Comparison of ENCODE assay signal across 1 cellular context in the genomic region with DNA sequence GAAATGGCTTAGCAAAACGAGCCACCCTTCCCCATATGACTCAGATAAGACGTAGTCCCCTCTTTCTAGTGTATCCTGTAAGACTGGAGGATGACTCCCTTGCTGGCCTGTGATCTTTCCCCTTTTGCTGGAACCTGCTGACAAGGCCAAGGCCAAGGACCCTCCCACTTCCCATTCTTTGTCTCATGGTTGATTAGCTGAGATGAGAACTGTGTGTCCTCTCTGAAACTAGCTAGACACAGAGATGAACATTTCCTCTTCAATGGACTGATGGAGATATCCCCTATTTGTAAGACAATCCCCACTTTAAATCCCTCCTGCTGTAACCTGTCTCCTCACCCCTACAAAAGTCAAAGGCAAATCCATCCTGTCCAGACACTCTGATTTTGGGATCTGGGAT.
TF ChIP-seq lines count a peak whose summit lies in the region.

No MANE protein-coding gene starts in this region.

TF ChIP-seq in A549, 52 proteins besides CTCF, POLR2A, EP300 and RAD21 (continued from another document):
- TF ChIP-seq, protein P1, sequence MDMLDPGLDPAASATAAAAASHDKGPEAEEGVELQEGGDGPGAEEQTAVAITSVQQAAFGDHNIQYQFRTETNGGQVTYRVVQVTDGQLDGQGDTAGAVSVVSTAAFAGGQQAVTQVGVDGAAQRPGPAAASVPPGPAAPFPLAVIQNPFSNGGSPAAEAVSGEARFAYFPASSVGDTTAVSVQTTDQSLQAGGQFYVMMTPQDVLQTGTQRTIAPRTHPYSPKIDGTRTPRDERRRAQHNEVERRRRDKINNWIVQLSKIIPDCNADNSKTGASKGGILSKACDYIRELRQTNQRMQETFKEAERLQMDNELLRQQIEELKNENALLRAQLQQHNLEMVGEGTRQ (IDR thresholded peaks at IDR 0.05), result no peak
- TF ChIP-seq CHD4 (IDR thresholded peaks at IDR 0.05; ENCODE audit: borderline replicate concordance), result no peak
- TF ChIP-seq, protein P2, sequence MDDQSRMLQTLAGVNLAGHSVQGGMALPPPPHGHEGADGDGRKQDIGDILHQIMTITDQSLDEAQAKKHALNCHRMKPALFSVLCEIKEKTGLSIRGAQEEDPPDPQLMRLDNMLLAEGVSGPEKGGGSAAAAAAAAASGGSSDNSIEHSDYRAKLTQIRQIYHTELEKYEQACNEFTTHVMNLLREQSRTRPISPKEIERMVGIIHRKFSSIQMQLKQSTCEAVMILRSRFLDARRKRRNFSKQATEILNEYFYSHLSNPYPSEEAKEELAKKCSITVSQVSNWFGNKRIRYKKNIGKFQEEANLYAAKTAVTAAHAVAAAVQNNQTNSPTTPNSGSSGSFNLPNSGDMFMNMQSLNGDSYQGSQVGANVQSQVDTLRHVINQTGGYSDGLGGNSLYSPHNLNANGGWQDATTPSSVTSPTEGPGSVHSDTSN (IDR thresholded peaks at IDR 0.05), result no peak
- TF ChIP-seq, protein P3, sequence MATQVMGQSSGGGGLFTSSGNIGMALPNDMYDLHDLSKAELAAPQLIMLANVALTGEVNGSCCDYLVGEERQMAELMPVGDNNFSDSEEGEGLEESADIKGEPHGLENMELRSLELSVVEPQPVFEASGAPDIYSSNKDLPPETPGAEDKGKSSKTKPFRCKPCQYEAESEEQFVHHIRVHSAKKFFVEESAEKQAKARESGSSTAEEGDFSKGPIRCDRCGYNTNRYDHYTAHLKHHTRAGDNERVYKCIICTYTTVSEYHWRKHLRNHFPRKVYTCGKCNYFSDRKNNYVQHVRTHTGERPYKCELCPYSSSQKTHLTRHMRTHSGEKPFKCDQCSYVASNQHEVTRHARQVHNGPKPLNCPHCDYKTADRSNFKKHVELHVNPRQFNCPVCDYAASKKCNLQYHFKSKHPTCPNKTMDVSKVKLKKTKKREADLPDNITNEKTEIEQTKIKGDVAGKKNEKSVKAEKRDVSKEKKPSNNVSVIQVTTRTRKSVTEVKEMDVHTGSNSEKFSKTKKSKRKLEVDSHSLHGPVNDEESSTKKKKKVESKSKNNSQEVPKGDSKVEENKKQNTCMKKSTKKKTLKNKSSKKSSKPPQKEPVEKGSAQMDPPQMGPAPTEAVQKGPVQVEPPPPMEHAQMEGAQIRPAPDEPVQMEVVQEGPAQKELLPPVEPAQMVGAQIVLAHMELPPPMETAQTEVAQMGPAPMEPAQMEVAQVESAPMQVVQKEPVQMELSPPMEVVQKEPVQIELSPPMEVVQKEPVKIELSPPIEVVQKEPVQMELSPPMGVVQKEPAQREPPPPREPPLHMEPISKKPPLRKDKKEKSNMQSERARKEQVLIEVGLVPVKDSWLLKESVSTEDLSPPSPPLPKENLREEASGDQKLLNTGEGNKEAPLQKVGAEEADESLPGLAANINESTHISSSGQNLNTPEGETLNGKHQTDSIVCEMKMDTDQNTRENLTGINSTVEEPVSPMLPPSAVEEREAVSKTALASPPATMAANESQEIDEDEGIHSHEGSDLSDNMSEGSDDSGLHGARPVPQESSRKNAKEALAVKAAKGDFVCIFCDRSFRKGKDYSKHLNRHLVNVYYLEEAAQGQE (IDR thresholded peaks at IDR 0.05), result no peak
- no peak for TF ChIP-seq TFCP2L1 (CRISPR knock-in tag; IDR thresholded peaks at IDR 0.05)
- TF ChIP-seq HDAC2 (IDR thresholded peaks at IDR 0.05), result no peak
- TF ChIP-seq, protein P4, sequence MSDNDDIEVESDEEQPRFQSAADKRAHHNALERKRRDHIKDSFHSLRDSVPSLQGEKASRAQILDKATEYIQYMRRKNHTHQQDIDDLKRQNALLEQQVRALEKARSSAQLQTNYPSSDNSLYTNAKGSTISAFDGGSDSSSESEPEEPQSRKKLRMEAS (IDR thresholded peaks at IDR 0.05), result no peak
- TF ChIP-seq CBX2 (IDR thresholded peaks at IDR 0.05; ENCODE audit: borderline replicate concordance, low read depth), result no peak
- no peak for TF ChIP-seq FOSL2 (IDR thresholded peaks at IDR 0.05)
- TF ChIP-seq FOSL2 (CRISPR knock-in tag; IDR thresholded peaks at IDR 0.05), result no peak
- TF ChIP-seq, protein P5, sequence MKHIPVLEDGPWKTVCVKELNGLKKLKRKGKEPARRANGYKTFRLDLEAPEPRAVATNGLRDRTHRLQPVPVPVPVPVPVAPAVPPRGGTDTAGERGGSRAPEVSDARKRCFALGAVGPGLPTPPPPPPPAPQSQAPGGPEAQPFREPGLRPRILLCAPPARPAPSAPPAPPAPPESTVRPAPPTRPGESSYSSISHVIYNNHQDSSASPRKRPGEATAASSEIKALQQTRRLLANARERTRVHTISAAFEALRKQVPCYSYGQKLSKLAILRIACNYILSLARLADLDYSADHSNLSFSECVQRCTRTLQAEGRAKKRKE (CRISPR knock-in tag; IDR thresholded peaks at IDR 0.05; ENCODE audit: low read depth), result no peak
- no peak for TF ChIP-seq HOXB13 (CRISPR knock-in tag; IDR thresholded peaks at IDR 0.05; ENCODE audit: low read depth)
- TF ChIP-seq EHF (CRISPR knock-in tag; IDR thresholded peaks at IDR 0.05), result no peak
- no peak for TF ChIP-seq MAFK (IDR thresholded peaks at IDR 0.05; ENCODE audit: partially characterized antibody)
- no peak for TF ChIP-seq CBX8 (IDR thresholded peaks at IDR 0.05)
- TF ChIP-seq, protein P6, sequence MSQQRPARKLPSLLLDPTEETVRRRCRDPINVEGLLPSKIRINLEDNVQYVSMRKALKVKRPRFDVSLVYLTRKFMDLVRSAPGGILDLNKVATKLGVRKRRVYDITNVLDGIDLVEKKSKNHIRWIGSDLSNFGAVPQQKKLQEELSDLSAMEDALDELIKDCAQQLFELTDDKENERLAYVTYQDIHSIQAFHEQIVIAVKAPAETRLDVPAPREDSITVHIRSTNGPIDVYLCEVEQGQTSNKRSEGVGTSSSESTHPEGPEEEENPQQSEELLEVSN (IDR thresholded peaks at IDR 0.05; ENCODE audit: borderline replicate concordance, low read depth), result no peak
